Comparison of ENCODE assay signal across 16 cellular contexts in the genomic region with DNA sequence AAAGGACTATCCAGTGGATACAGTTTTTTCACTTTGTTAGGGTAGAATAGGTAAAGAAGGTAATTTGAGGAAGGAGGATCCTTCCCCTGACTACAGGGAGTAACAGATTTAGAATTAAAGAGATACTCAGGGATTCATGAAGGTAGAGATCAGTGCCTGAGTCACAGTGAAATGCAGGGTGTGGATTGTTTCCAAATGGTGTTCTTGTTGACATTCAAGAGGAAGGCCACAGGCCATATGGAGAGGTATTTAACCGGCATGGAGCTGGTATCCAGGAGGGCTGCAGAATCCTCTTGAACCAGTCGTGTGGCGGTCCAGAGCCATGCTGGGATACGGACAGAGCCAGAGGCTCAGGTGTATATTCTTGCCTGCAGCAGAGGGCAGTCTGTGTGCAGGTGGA. TPM values are rescaled to one million over a fixed set of nuclear protein-coding genes. Genes with fewer than 3 reads are reported as not detected.
A peak's percentile ranks its signal among the peaks of the same experiment; 100 is the strongest.
DNase-seq lines count a peak whose midpoint lies in the region; ATAC-seq and TF ChIP-seq lines count a peak whose summit lies in the region.
"Had no signal": no experiment of that assay in that cellular context is flagged by ENCODE, and none has a peak within 500 bp of the region (broad histone marks: within the 10 kb centered on the region; RNA-seq: fewer than 3 reads in every experiment).

No MANE protein-coding gene starts in this region.

- peaks cover 16% of the 10 kb centered on the region for H3K4me1 Mint-ChIP-seq in endodermal cell
- H3K4me1 Mint-ChIP-seq in activated naive CD8-positive, alpha-beta T cell treated with anti-CD3 and anti-CD28 coated beads, Interleukin-2, amount 50 U/mL, for 24 hours: peaks cover 16% of the 10 kb centered on the region

- H3K27ac ChIP-seq in KMS-11 (peak overlapping the region; percentile 8; the same call in 1 of the 2 replicates), endodermal cell (ENCODE audit: low read depth, low read length) (no peak overlapping the region), rectal smooth muscle tissue (ENCODE audit: low read depth, low read length) (peak overlapping the region; percentile 57)
- H3K27ac ChIP-seq: C4-2B, HL-60, PC-9, WERI-Rb-1 had no signal

- no peak overlapping the region for H3K4me2 ChIP-seq in KMS-11
- H3K4me2 ChIP-seq: PC-9 had no signal

- H3K4me3 Mint-ChIP-seq in endodermal cell: no peak overlapping the region
- H3K4me3 Mint-ChIP-seq in activated naive CD8-positive, alpha-beta T cell treated with anti-CD3 and anti-CD28 coated beads, Interleukin-2, amount 50 U/mL, for 24 hours: no peak overlapping the region
- H3K4me3 Mint-ChIP-seq: activated CD8-positive, alpha-beta memory T cell treated with anti-CD3 and anti-CD28 coated beads, Interleukin-2, amount 10 ng/mL, durations not matched to agents 7 days and 5 days had no signal

- H3K9ac ChIP-seq in KMS-11 (no peak overlapping the region), endodermal cell (ENCODE audit: extremely low read depth, low read length, poor library complexity, severe bottlenecking) (no peak overlapping the region), rectal smooth muscle tissue (ENCODE audit: low read length) (no peak overlapping the region)

- H3K79me2 ChIP-seq in KMS-11 (ENCODE audit: insufficient read depth, low read depth): peaks cover 32% of the 10 kb centered on the region; the same call in 1 of the 2 replicates

- H4K20me1 ChIP-seq in KMS-11 (ENCODE audit: insufficient read depth): 0 out of 2 replicates have a peak, but pooled peaks cover 3% of the 10 kb centered on the region

- DNase-seq in NCI-H146 (lab: John Stamatoyannopoulos, UW) (peak; percentile 22), NCI-H146 treated with DMSO at 0.1 percent for 48 hours (lab: John Stamatoyannopoulos, UW; ENCODE audit: unreplicated experiment) (no peak), endodermal cell (no peak), A172 (ENCODE audit: low spot score) (no peak)
- DNase-seq in activated naive CD8-positive, alpha-beta T cell treated with anti-CD3 and anti-CD28 coated beads, Interleukin-2, amount 50 U/mL, for 24 hours: no peak
- DNase-seq: activated CD8-positive, alpha-beta memory T cell treated with anti-CD3 and anti-CD28 coated beads, Interleukin-2, amount 10 ng/mL, durations not matched to agents 7 days and 5 days; NCI-H1105 treated with DMSO at 0.1 percent for 48 hours; PC-9; posterior cingulate gyrus; stimulated activated CD4-positive, alpha-beta T cell treated with anti-CD3 and anti-CD28 coated beads, Interleukin-15, amount 100 ng/mL, for 24 hours; WERI-Rb-1 had no signal

- TF ChIP-seq CTCF in KMS-11 (conservative IDR thresholded peaks at IDR 0.05; ENCODE audit: low read depth, low read length) (no peak), endodermal cell (conservative IDR thresholded peaks at IDR 0.05) (no peak)

- no peak overlapping the region for H2AFZ ChIP-seq in KMS-11 (ENCODE audit: low read depth)
- H2AFZ ChIP-seq: PC-9 had no signal

- H3K36me3 Mint-ChIP-seq in endodermal cell (ENCODE audit: low read depth): peaks cover 33% of the 10 kb centered on the region
- peaks cover 33% of the 10 kb centered on the region for H3K36me3 Mint-ChIP-seq in activated naive CD8-positive, alpha-beta T cell treated with anti-CD3 and anti-CD28 coated beads, Interleukin-2, amount 50 U/mL, for 24 hours (ENCODE audit: low read depth)

- H3K4me3 ChIP-seq in KMS-11 (IDR thresholded peaks at IDR 0.05; ENCODE audit: insufficient read depth, low read depth, low read length): no peak overlapping the region
- no peak overlapping the region for H3K4me3 ChIP-seq in endodermal cell (ENCODE audit: low read length)
- peak overlapping the region; percentile 24 for H3K4me3 ChIP-seq in rectal smooth muscle tissue (ENCODE audit: low read length)
- H3K4me3 ChIP-seq: PC-9 had no signal

- no peak for ATAC-seq in GM19324 (IDR thresholded peaks at IDR 0.05; ENCODE audit: low FRiP score, unreplicated experiment)
- no peak for ATAC-seq in activated naive CD8-positive, alpha-beta T cell treated with anti-CD3 and anti-CD28 coated beads, Interleukin-2, amount 50 U/mL, for 24 hours
- ATAC-seq: activated CD8-positive, alpha-beta memory T cell treated with anti-CD3 and anti-CD28 coated beads, Interleukin-2, amount 10 ng/mL, durations not matched to agents 7 days and 5 days had no signal

- WGBS in endodermal cell (ENCODE audit: insufficient coverage in 1 of 2, insufficient read length in 1 of 2), 2 experiments: 87 to 91% methylated on average over 3 to 4 of the region's 4 CpGs

- H3K27me3 Mint-ChIP-seq in endodermal cell (ENCODE audit: insufficient read depth): no peaks in the 10 kb centered on the region
- no peaks in the 10 kb centered on the region for H3K27me3 Mint-ChIP-seq in activated naive CD8-positive, alpha-beta T cell treated with anti-CD3 and anti-CD28 coated beads, Interleukin-2, amount 50 U/mL, for 24 hours
- H3K27me3 Mint-ChIP-seq: activated CD8-positive, alpha-beta memory T cell treated with anti-CD3 and anti-CD28 coated beads, Interleukin-2, amount 10 ng/mL, durations not matched to agents 7 days and 5 days had no signal

- H3K9me3 Mint-ChIP-seq in endodermal cell: peaks cover 11% of the 10 kb centered on the region
- peaks cover 2% of the 10 kb centered on the region for H3K9me3 Mint-ChIP-seq in activated naive CD8-positive, alpha-beta T cell treated with anti-CD3 and anti-CD28 coated beads, Interleukin-2, amount 50 U/mL, for 24 hours

- H3K9me3 ChIP-seq in endodermal cell (ENCODE audit: control insufficient read depth, low read length): peaks cover 14% of the 10 kb centered on the region

- no peaks in the 10 kb centered on the region for H3K27me3 ChIP-seq in KMS-11 (ENCODE audit: insufficient read depth, low read depth)
- H3K27me3 ChIP-seq in endodermal cell (ENCODE audit: control insufficient read depth, insufficient read depth, low read length, poor library complexity, severe bottlenecking): no peaks in the 10 kb centered on the region
- no peaks in the 10 kb centered on the region for H3K27me3 ChIP-seq in rectal smooth muscle tissue (ENCODE audit: control insufficient read depth, insufficient read depth, low read length)

- peaks cover 34% of the 10 kb centered on the region for H3K4me1 ChIP-seq in KMS-11 (ENCODE audit: low read depth, poor library complexity, severe bottlenecking)
- no peaks in the 10 kb centered on the region for H3K4me1 ChIP-seq in endodermal cell (ENCODE audit: control insufficient read depth, insufficient read depth, low read length)
- H3K4me1 ChIP-seq in rectal smooth muscle tissue (ENCODE audit: control insufficient read depth, insufficient read depth, low read length): peaks cover 23% of the 10 kb centered on the region

- peak overlapping the region; percentile 1 for H3K27ac Mint-ChIP-seq in endodermal cell
- H3K27ac Mint-ChIP-seq in activated naive CD8-positive, alpha-beta T cell treated with anti-CD3 and anti-CD28 coated beads, Interleukin-2, amount 50 U/mL, for 24 hours: no peak overlapping the region

- H3K36me3 ChIP-seq in KMS-11 (ENCODE audit: insufficient read depth) (peaks cover 30% of the 10 kb centered on the region), endodermal cell (ENCODE audit: control insufficient read depth, insufficient read depth, low read length) (peaks cover 26% of the 10 kb centered on the region), rectal smooth muscle tissue (ENCODE audit: control insufficient read depth, insufficient read depth, low read length) (peaks cover 7% of the 10 kb centered on the region)

RNA-seq across cellular contexts. Expression of a gene that starts 28.2 kb away (rescaled TPM):
- total RNA-seq in endodermal cell: 10 to 100 TPM; 22.2 to 30.6 TPM
- 32.5 TPM for polyA plus RNA-seq in endodermal cell (2013, experiment 1 of 2)
- polyA plus RNA-seq in endodermal cell (2013, experiment 2 of 2): 27.9 TPM
- total RNA-seq in A172 (2014; rRNA removed; shearing (Covaris generic)): 27.8 and 39.0 TPM in 2 replicates
